8 cellular contexts compared by ENCODE assay signal in genomic region chr17:62995377-62995885, GRCh38. TPM values are rescaled to one million over a fixed set of nuclear protein-coding genes. Genes with fewer than 3 reads are reported as not detected.
DNase-seq lines count a peak whose midpoint lies in the region; FAIRE-seq and TF ChIP-seq lines count a peak whose summit lies in the region.

No MANE protein-coding gene starts in this region.

- TF ChIP-seq POLR2A in GM12891 (IDR thresholded peaks at IDR 0.05; ENCODE audit: low read depth, low read length) = no peak

- no peak for FAIRE-seq in GM12891 (lab: Jason Lieb, UNC)

- DNase-seq in DMS53 (lab: John Stamatoyannopoulos, UW) = peak; percentile 42
- no peak for DNase-seq in DMS53 treated with DMSO at 0.1 percent for 48 hours (lab: John Stamatoyannopoulos, UW; ENCODE audit: unreplicated experiment)
- DNase-seq in Kasumi-1 (lab: John Stamatoyannopoulos, UW) = peak; percentile 95
- DNase-seq in SKM-1 (lab: John Stamatoyannopoulos, UW; ENCODE audit: unreplicated experiment) = peak; percentile 95
- peak; percentile 28 for DNase-seq in fibroblast of the conjunctiva (ENCODE audit: low read depth)
- DNase-seq in renal cortical epithelial cell (ENCODE audit: low read depth) = peak; percentile 30
- no peak for DNase-seq in ecto neural progenitor cell (ENCODE audit: low spot score)
- DNase-seq in GM12891 (ENCODE audit: insufficient read length, low spot score) = no peak

TF ChIP-seq in GM12891, 5 proteins besides CTCF, POLR2A, EP300 and RAD21:
- TF ChIP-seq TAF1 (IDR thresholded peaks at IDR 0.05; ENCODE audit: low read depth, low read length) = no peak

RNA-seq across cellular contexts. Expression of gene TANC2, which starts 29.4 kb away (rescaled TPM):
- total RNA-seq in renal cortical epithelial cell = 37.9 and 89.6 TPM in 2 replicates
- 0.12 TPM for polyA plus RNA-seq in GM12891 (2012; ENCODE audit: low read depth, missing spikeins)

Comparison
In these comparisons a context has a peak if more than half of its experiments do, and no peak if none do; other contexts are left out.
1. DNase-seq: peak in DMS53 (single experiment), Kasumi-1 (2 of 2), SKM-1 (single experiment), fibroblast of the conjunctiva (single experiment) and renal cortical epithelial cell (single experiment); none in DMS53 treated with DMSO at 0.1 percent for 48 hours (single experiment), ecto neural progenitor cell (single experiment) and GM12891 (single experiment).